ENCODE assay signal across 35 cellular contexts in genomic region chr2:41109744-41110143, GRCh38.
"Had no signal": no experiment of that assay in that cellular context is flagged by ENCODE, and none has a peak within 500 bp of the region (broad histone marks: within the 10 kb centered on the region; RNA-seq: fewer than 3 reads in every experiment).

No MANE protein-coding gene starts in this region.

- H3K27me3 ChIP-seq: MG63 had no signal

- H3K4me3 ChIP-seq: MG63 had no signal

- H3K9me3 ChIP-seq: MG63 had no signal

- H3K36me3 ChIP-seq: MG63 had no signal

- DNase-seq: Kasumi-1, MG63, MM.1S, MV-4-11, NCI-H1048, NCI-H1092, NCI-H1092 treated with DMSO at 0.1 percent for 48 hours, NCI-H1105, NCI-H1105 treated with DMSO at 0.1 percent for 48 hours, NCI-H1417, NCI-H1417 treated with DMSO at 0.1 percent for 48 hours, NCI-H1436, NCI-H1436 treated with DMSO at 0.1 percent for 48 hours, NCI-H146, NCI-H1694, NCI-H1694 treated with DMSO at 0.1 percent for 48 hours, NCI-H187, NCI-H187 treated with DMSO at 0.1 percent for 48 hours, NCI-H1930, NCI-H2029, NCI-H2029 treated with DMSO at 0.1 percent for 48 hours, NCI-H2081, NCI-H2081 treated with DMSO at 0.1 percent for 48 hours, NCI-H2107, NCI-H2171, NCI-H2171 treated with DMSO at 0.1 percent for 48 hours, NCI-H2227 treated with DMSO at 0.1 percent for 48 hours, NCI-H226, NCI-H345, NCI-H446, NCI-H446 treated with DMSO at 0.1 percent for 48 hours, NCI-H510A, NCI-H510A treated with DMSO at 0.1 percent for 48 hours, NCI-H524, NCI-H524 treated with DMSO at 0.1 percent for 48 hours had no signal
